In the genomic region with DNA sequence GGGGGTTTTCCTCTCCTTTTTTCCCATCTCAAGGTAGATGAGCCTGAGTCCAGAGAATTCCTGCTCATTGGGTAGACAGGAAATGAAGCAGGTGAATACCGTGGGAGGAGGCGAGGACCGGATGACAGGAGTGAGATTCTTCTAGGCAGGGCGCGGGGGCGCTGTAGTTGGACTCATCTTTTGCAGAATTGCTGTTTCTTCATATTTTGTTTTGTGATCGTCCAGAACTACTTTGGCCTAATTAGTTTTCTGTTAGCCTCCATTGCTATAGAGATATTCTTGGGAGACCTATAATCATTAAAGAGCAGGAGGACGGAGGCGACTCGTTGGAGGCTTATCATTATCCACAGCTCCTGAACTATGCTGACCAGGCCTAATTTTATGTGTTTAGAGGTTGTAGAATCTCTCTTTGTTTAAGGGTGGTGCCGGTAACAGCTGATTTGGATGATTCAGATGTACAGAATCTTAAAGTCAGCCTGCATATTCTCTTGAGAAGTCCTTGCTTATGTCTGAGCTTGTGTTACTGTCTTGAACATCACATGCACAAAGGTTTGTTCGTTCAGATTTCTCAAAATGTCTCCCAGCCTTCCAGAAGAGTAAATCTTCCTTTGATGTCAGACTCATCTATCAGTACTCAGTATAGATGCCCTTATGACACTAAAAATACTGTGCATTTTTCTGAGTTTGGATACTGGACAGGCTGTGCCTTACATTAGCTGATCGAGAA, we compare ENCODE assay signal across 1 cellular context.
TF ChIP-seq lines count a peak whose summit lies in the region.

No MANE protein-coding gene starts in this region.

TF ChIP-seq in K562, 482 proteins besides CTCF, POLR2A, EP300 and RAD21 (continued from another document):
- TF ChIP-seq PKNOX1 (IDR thresholded peaks at IDR 0.05) (no peak), CBX1 (IDR thresholded peaks at IDR 0.05; ENCODE audit: low read depth) (no peak), ARID1B (IDR thresholded peaks at IDR 0.05) (peak; percentile 78), FOXK2 (conservative IDR thresholded peaks at IDR 0.05 in 1 of 2, IDR thresholded peaks at IDR 0.05 in 1 of 2; ENCODE audit: low read depth in 2 of 2) (peak; percentile 22 to 29; a peak in 1 of 4 replicates), MAFF (IDR thresholded peaks at IDR 0.05; ENCODE audit: low read length) (peak; percentile 14; the same call in 1 of the 2 replicates), LCOR (CRISPR knock-in tag; IDR thresholded peaks at IDR 0.05) (peak; percentile 23; the same call in 1 of the 2 replicates), CTBP1 (IDR thresholded peaks at IDR 0.05; ENCODE audit: borderline replicate concordance) (peak; percentile 53; the same call in 1 of the 2 replicates), MNT (conservative IDR thresholded peaks at IDR 0.05) (peak in 1 of 2 experiments; percentile 54; a peak in 3 of 4 replicates), CEBPB (tag; IDR thresholded peaks at IDR 0.05) (no peak), ZNF41 (CRISPR knock-in tag; conservative IDR thresholded peaks at IDR 0.05) (no peak), BRD9 (IDR thresholded peaks at IDR 0.05; ENCODE audit: low read depth, partially characterized antibody) (no peak), ETV1 (tag; conservative IDR thresholded peaks at IDR 0.05; ENCODE audit: low read depth) (peak; percentile 65; the same call in 1 of the 2 replicates), DIDO1 (tag; IDR thresholded peaks at IDR 0.05; ENCODE audit: low read depth) (no peak), ELF1 (tag; IDR thresholded peaks at IDR 0.05) (no peak), TAF1 (IDR thresholded peaks at IDR 0.05; ENCODE audit: control insufficient read depth, extremely low read depth, insufficient read depth, low read length, severe bottlenecking) (no peak), ZNF384 (IDR thresholded peaks at IDR 0.05; ENCODE audit: low read depth, low read length) (no peak), TAL1 (IDR thresholded peaks at IDR 0.05) (peak; percentile 85), MTA2 (IDR thresholded peaks at IDR 0.05; ENCODE audit: low read depth) (peak; percentile 50; the same call in 1 of the 2 replicates), MAFG (tag; conservative IDR thresholded peaks at IDR 0.05) (peak; percentile 52; the same call in 1 of the 2 replicates), CBX3 (IDR thresholded peaks at IDR 0.05; ENCODE audit: borderline replicate concordance in 1 of 2, low read length in 2 of 2) (peak in 1 of 2 experiments; percentile 55; a peak in 1 of 3 replicates), SIN3A (IDR thresholded peaks at IDR 0.05; ENCODE audit: borderline replicate concordance in 2 of 2, control insufficient read depth in 1 of 2, low read depth in 2 of 2, low read length in 2 of 2) (peak; percentile 82 to 85; a peak in 2 of 4 replicates), NONO (IDR thresholded peaks at IDR 0.05; ENCODE audit: low read depth in 2 of 2, low read length in 1 of 2) (0 out of 4 replicates have a peak, but pooled peaks of 1 of the 2 experiments have one; percentile 5), CBFA2T2 (conservative IDR thresholded peaks at IDR 0.05) (peak; percentile 84), LEF1 (IDR thresholded peaks at IDR 0.05) (peak; percentile 26; the same call in 1 of the 2 replicates), STAT5A (IDR thresholded peaks at IDR 0.05; ENCODE audit: borderline replicate concordance, low read length) (peak; percentile 57), SMAD4 (CRISPR knock-in tag; conservative IDR thresholded peaks at IDR 0.05) (0 out of 2 replicates have a peak, but pooled peaks have one; percentile 9), PML (IDR thresholded peaks at IDR 0.05; ENCODE audit: low read length) (0 out of 2 replicates have a peak, but pooled peaks have one; percentile 39), NFE2 (IDR thresholded peaks at IDR 0.05; ENCODE audit: low read depth) (0 out of 2 replicates have a peak, but pooled peaks have one; percentile 0), GABPA (tag; conservative IDR thresholded peaks at IDR 0.05; ENCODE audit: low read depth) (peak; percentile 51; the same call in 1 of the 2 replicates), JUND (IDR thresholded peaks at IDR 0.05; ENCODE audit: borderline replicate concordance, low read depth, low read length) (no peak), JUND (tag; IDR thresholded peaks at IDR 0.05; ENCODE audit: borderline replicate concordance, low read depth, low read length) (0 out of 3 replicates have a peak, but pooled peaks have one; percentile 27), MTA3 (IDR thresholded peaks at IDR 0.05; ENCODE audit: borderline replicate concordance) (peak; percentile 6; the same call in 1 of the 2 replicates), KLF16 (IDR thresholded peaks at IDR 0.05) (peak; percentile 67), POLR2AphosphoS5 (IDR thresholded peaks at IDR 0.05; ENCODE audit: control insufficient read depth, insufficient read depth, low read depth, low read length) (peak; percentile 65), CC2D1A (IDR thresholded peaks at IDR 0.05) (peak; percentile 37; the same call in 1 of the 2 replicates)
- TF ChIP-seq, protein P1, sequence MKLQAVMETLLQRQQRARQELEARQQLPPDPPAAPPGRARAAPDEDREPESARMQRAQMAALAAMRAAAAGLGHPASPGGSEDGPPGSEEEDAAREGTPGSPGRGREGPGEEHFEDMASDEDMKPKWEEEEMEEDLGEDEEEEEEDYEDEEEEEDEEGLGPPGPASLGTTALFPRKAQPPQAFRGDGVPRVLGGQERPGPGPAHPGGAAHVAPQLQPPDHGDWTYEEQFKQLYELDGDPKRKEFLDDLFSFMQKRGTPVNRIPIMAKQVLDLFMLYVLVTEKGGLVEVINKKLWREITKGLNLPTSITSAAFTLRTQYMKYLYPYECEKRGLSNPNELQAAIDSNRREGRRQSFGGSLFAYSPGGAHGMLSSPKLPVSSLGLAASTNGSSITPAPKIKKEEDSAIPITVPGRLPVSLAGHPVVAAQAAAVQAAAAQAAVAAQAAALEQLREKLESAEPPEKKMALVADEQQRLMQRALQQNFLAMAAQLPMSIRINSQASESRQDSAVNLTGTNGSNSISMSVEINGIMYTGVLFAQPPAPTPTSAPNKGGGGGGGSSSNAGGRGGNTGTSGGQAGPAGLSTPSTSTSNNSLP (IDR thresholded peaks at IDR 0.05; ENCODE audit: borderline replicate concordance, low read depth, low read length), result peak; percentile 28; the same call in 1 of the 2 replicates
- TF ChIP-seq, protein P2, sequence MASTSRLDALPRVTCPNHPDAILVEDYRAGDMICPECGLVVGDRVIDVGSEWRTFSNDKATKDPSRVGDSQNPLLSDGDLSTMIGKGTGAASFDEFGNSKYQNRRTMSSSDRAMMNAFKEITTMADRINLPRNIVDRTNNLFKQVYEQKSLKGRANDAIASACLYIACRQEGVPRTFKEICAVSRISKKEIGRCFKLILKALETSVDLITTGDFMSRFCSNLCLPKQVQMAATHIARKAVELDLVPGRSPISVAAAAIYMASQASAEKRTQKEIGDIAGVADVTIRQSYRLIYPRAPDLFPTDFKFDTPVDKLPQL (IDR thresholded peaks at IDR 0.05; ENCODE audit: extremely low read depth, insufficient read length), result no peak
- TF ChIP-seq, protein P3, sequence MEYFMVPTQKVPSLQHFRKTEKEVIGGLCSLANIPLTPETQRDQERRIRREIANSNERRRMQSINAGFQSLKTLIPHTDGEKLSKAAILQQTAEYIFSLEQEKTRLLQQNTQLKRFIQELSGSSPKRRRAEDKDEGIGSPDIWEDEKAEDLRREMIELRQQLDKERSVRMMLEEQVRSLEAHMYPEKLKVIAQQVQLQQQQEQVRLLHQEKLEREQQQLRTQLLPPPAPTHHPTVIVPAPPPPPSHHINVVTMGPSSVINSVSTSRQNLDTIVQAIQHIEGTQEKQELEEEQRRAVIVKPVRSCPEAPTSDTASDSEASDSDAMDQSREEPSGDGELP (CRISPR knock-in tag; IDR thresholded peaks at IDR 0.05; ENCODE audit: borderline replicate concordance), result peak; percentile 65; the same call in 1 of the 2 replicates
- TF ChIP-seq, protein P4, sequence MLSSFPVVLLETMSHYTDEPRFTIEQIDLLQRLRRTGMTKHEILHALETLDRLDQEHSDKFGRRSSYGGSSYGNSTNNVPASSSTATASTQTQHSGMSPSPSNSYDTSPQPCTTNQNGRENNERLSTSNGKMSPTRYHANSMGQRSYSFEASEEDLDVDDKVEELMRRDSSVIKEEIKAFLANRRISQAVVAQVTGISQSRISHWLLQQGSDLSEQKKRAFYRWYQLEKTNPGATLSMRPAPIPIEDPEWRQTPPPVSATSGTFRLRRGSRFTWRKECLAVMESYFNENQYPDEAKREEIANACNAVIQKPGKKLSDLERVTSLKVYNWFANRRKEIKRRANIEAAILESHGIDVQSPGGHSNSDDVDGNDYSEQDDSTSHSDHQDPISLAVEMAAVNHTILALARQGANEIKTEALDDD (IDR thresholded peaks at IDR 0.05), result 0 out of 2 replicates have a peak, but pooled peaks have one; percentile 40
- TF ChIP-seq, protein P5, sequence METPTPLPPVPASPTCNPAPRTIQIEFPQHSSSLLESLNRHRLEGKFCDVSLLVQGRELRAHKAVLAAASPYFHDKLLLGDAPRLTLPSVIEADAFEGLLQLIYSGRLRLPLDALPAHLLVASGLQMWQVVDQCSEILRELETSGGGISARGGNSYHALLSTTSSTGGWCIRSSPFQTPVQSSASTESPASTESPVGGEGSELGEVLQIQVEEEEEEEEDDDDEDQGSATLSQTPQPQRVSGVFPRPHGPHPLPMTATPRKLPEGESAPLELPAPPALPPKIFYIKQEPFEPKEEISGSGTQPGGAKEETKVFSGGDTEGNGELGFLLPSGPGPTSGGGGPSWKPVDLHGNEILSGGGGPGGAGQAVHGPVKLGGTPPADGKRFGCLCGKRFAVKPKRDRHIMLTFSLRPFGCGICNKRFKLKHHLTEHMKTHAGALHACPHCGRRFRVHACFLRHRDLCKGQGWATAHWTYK (CRISPR knock-in tag; IDR thresholded peaks at IDR 0.05), result no peak
